ENCODE assay signal across 9 cellular contexts in genomic region chr7:77426052-77426404, GRCh38. TPM values are rescaled to one million over a fixed set of nuclear protein-coding genes. Genes with fewer than 3 reads are reported as not detected.
DNase-seq lines count a peak whose midpoint lies in the region; ATAC-seq, FAIRE-seq and TF ChIP-seq lines count a peak whose summit lies in the region.
"Had no signal": no experiment of that assay in that cellular context is flagged by ENCODE, and none has a peak within 500 bp of the region (broad histone marks: within the 10 kb centered on the region; RNA-seq: fewer than 3 reads in every experiment).

No MANE protein-coding gene starts in this region.

- H3K4me1 ChIP-seq in HepG2 (ENCODE audit: insufficient read depth, low read length) (peaks cover 50% of the 10 kb centered on the region), right lobe of liver (no peaks in the 10 kb centered on the region), HUES48 (ENCODE audit: control insufficient read depth, insufficient read depth, low read length) (peaks cover 47% of the 10 kb centered on the region), endodermal cell (ENCODE audit: control insufficient read depth, insufficient read depth, low read length) (peaks cover 10% of the 10 kb centered on the region), upper lobe of right lung (peaks cover 29% of the 10 kb centered on the region)

- DNase-seq in HepG2 (ENCODE audit: low spot score) (no peak), right lobe of liver (no peak), endodermal cell (no peak), upper lobe of right lung (no peak)
- DNase-seq in activated CD4-positive, alpha-beta T cell treated with anti-CD3 and anti-CD28 coated beads, Interleukin-2, amount 50 U/mL, for 48 hours: no peak

- H3K9ac ChIP-seq in HepG2 (ENCODE audit: insufficient read depth, low read depth, low read length) (peak overlapping the region; percentile 48), HUES48 (ENCODE audit: low read depth, low read length) (no peak overlapping the region; the same call in 1 of the 2 replicates), endodermal cell (ENCODE audit: extremely low read depth, low read length, poor library complexity, severe bottlenecking) (peak overlapping the region; percentile 17)

- in situ Hi-C loops in HepG2 (cut with HindIII; ENCODE audit: extremely low pct_ligation_motif_present, low pct_unique_long_range_greater_than_20kb): no loop called here

- FAIRE-seq in HepG2 (lab: Jason Lieb, UNC): no peak

- peak overlapping the region; percentile 76 for H3K27ac Mint-ChIP-seq in endodermal cell
- H3K27ac Mint-ChIP-seq: activated naive CD4-positive, alpha-beta T cell treated with anti-CD3 and anti-CD28 coated beads, Interleukin-2, amount 50 U/mL, for 24 hours had no signal

- H3K4me2 ChIP-seq in HepG2 (ENCODE audit: low read depth, low read length): peak overlapping the region; percentile 76

- TF ChIP-seq POLR2A in HepG2 (IDR thresholded peaks at IDR 0.05; ENCODE audit: insufficient read depth in 1 of 2, low read depth in 2 of 2, low read length in 2 of 2) (no peak), right lobe of liver (IDR thresholded peaks at IDR 0.05) (no peak), GM18505 (IDR thresholded peaks at IDR 0.05; ENCODE audit: borderline replicate concordance, extremely low read depth, insufficient read depth, insufficient read length) (no peak)

- no peaks in the 10 kb centered on the region for H4K20me1 ChIP-seq in HepG2 (ENCODE audit: insufficient read depth, low read length)

- CTCF ChIA-PET in HepG2 (lab: Yijun Ruan, JAX; ENCODE audit: low intra/inter-chr PET ratio, low total read pairs): no interaction called here

- H3K9me3 Mint-ChIP-seq in endodermal cell: no peaks in the 10 kb centered on the region
- H3K9me3 Mint-ChIP-seq: activated naive CD4-positive, alpha-beta T cell treated with anti-CD3 and anti-CD28 coated beads, Interleukin-2, amount 50 U/mL, for 24 hours had no signal

- H3K27ac ChIP-seq in HepG2 (ENCODE audit: extremely low read length, insufficient read depth, low read length) (peak overlapping the region; percentile 42), right lobe of liver (peak overlapping the region in 1 of 3 donors; percentile 24), HUES48 (ENCODE audit: low read depth, low read length) (peak overlapping the region; percentile 95), endodermal cell (ENCODE audit: low read depth, low read length) (peak overlapping the region; percentile 86), upper lobe of right lung (peak overlapping the region; percentile 74)

- POLR2A ChIA-PET in HepG2 (lab: Yijun Ruan, JAX): interaction anchor here (1.0 to 2.0 kb wide), 4 partner anchors 9 to 17 kb away, joined by 4 to 18 read pairs (median 8); partner anchors contain the start of gene GSAP

- H3K9me3 ChIP-seq in HepG2 (ENCODE audit: low read length): no peaks in the 10 kb centered on the region
- no peaks in the 10 kb centered on the region for H3K9me3 ChIP-seq in right lobe of liver
- no peaks in the 10 kb centered on the region for H3K9me3 ChIP-seq in HUES48 (ENCODE audit: control insufficient read depth, insufficient read depth, low read length)
- H3K9me3 ChIP-seq in endodermal cell (ENCODE audit: control insufficient read depth, low read length): no peaks in the 10 kb centered on the region
- no peaks in the 10 kb centered on the region for H3K9me3 ChIP-seq in upper lobe of right lung

- H3K36me3 ChIP-seq in HepG2 (replicated peaks in 1 of 2; ENCODE audit: control insufficient read depth in 1 of 2, insufficient read depth in 2 of 2, low read length in 2 of 2): no peaks in the 10 kb centered on the region
- no peaks in the 10 kb centered on the region for H3K36me3 ChIP-seq in right lobe of liver
- no peaks in the 10 kb centered on the region for H3K36me3 ChIP-seq in HUES48 (ENCODE audit: control insufficient read depth, insufficient read depth, low read length)
- H3K36me3 ChIP-seq in endodermal cell (ENCODE audit: control insufficient read depth, insufficient read depth, low read length): no peaks in the 10 kb centered on the region
- no peaks in the 10 kb centered on the region for H3K36me3 ChIP-seq in upper lobe of right lung

- H3K36me3 Mint-ChIP-seq in endodermal cell (ENCODE audit: low read depth): no peaks in the 10 kb centered on the region
- H3K36me3 Mint-ChIP-seq: activated naive CD4-positive, alpha-beta T cell treated with anti-CD3 and anti-CD28 coated beads, Interleukin-2, amount 50 U/mL, for 24 hours had no signal

- no TSS peak for BruUV-seq in HepG2 (replicated peaks; lab: Mats Ljungman, UMichigan)

- no peak for TF ChIP-seq RAD21 in HepG2 (CRISPR knock-in tag; IDR thresholded peaks at IDR 0.05)

- H3K4me3 Mint-ChIP-seq in endodermal cell: peak overlapping the region; percentile 16
- H3K4me3 Mint-ChIP-seq: activated naive CD4-positive, alpha-beta T cell treated with anti-CD3 and anti-CD28 coated beads, Interleukin-2, amount 50 U/mL, for 24 hours had no signal

- peak overlapping the region; percentile 24 for H2AFZ ChIP-seq in HepG2 (ENCODE audit: low read length)

- peaks cover 3% of the 10 kb centered on the region for H3K27me3 Mint-ChIP-seq in endodermal cell (ENCODE audit: insufficient read depth)
- H3K27me3 Mint-ChIP-seq: activated naive CD4-positive, alpha-beta T cell treated with anti-CD3 and anti-CD28 coated beads, Interleukin-2, amount 50 U/mL, for 24 hours had no signal

- 42% methylated on average over 5 of the region's 5 CpGs for WGBS in HepG2 (ENCODE audit: low lambda C conversion rate)
- 24% methylated on average over 5 of the region's 5 CpGs for WGBS in right lobe of liver (ENCODE audit: insufficient coverage, low coverage, low lambda C conversion rate, missing lambda C conversion rate)
- 4 to 18% methylated on average over 3 to 4 of the region's 5 CpGs for WGBS in endodermal cell (ENCODE audit: insufficient coverage in 1 of 2, insufficient read length in 1 of 2), 2 experiments

- TF ChIP-seq CTCF in HepG2 (CRISPR knock-in tag; IDR thresholded peaks at IDR 0.05) (no peak), right lobe of liver (IDR thresholded peaks at IDR 0.05) (no peak), endodermal cell (conservative IDR thresholded peaks at IDR 0.05) (no peak), upper lobe of right lung (IDR thresholded peaks at IDR 0.05) (no peak)

- H3K4me3 ChIP-seq in HepG2 (replicated peaks in 1 of 3; ENCODE audit: insufficient read depth in 1 of 3, low read depth in 2 of 3, low read length in 3 of 3) (peak overlapping the region in 2 of 3 experiments; percentile 31 to 42; a peak in 3 of 6 replicates), right lobe of liver (no peak overlapping the region), HUES48 (ENCODE audit: low read depth, low read length) (peak overlapping the region; percentile 26), endodermal cell (ENCODE audit: low read length) (peak overlapping the region; percentile 64), upper lobe of right lung (peak overlapping the region; percentile 20)

- intact Hi-C loops in HepG2 (cut with micrococcal nuclease; ENCODE audit: unreplicated experiment) (no loop called here), right lobe of liver (cut with DNase I) (no loop called here), upper lobe of right lung (cut with DNase I) (no loop called here)

- H3K79me2 ChIP-seq in HepG2 (ENCODE audit: insufficient read depth, low read length): no peaks in the 10 kb centered on the region

- no peaks in the 10 kb centered on the region for H3K27me3 ChIP-seq in HepG2 (ENCODE audit: control insufficient read depth in 1 of 2, insufficient read depth in 2 of 2, low read length in 2 of 2)
- no peaks in the 10 kb centered on the region for H3K27me3 ChIP-seq in right lobe of liver
- H3K27me3 ChIP-seq in HUES48 (ENCODE audit: control insufficient read depth, insufficient read depth, low read length): no peaks in the 10 kb centered on the region
- H3K27me3 ChIP-seq in endodermal cell (ENCODE audit: control insufficient read depth, insufficient read depth, low read length, poor library complexity, severe bottlenecking): no peaks in the 10 kb centered on the region
- H3K27me3 ChIP-seq in upper lobe of right lung: no peaks in the 10 kb centered on the region

- TF ChIP-seq EP300 in HepG2 (IDR thresholded peaks at IDR 0.05; ENCODE audit: low read depth in 2 of 2, low read length in 2 of 2) (no peak), HepG2 (CRISPR knock-in tag; IDR thresholded peaks at IDR 0.05; ENCODE audit: borderline replicate concordance) (no peak)

- ATAC-seq in HepG2 (no peak), right lobe of liver (no peak), upper lobe of right lung (no peak), GM18505 (IDR thresholded peaks at IDR 0.05; ENCODE audit: unreplicated experiment) (no peak), GM21737 (IDR thresholded peaks at IDR 0.05; ENCODE audit: unreplicated experiment) (no peak)

- H3K4me1 Mint-ChIP-seq in endodermal cell: peaks cover 40% of the 10 kb centered on the region

TF ChIP-seq in HepG2, 621 proteins besides CTCF, POLR2A, EP300 and RAD21 (continues in another document):
- TF ChIP-seq ZSCAN31 (CRISPR knock-in tag; IDR thresholded peaks at IDR 0.05; ENCODE audit: low read depth): no peak

RNA-seq across cellular contexts. Expression of gene GSAP, which starts 9.9 kb away (rescaled TPM):
- total RNA-seq in HepG2 (2016; rRNA removed; fragmentation: Illumina TruSeq; extraction: Trizol) (15.6 and 34.6 TPM in 2 replicates), right lobe of liver (10 to 100 TPM; 14.1 to 34.6 (median 26.5) TPM), endodermal cell (under 1 TPM; 0.82 to 0.90 TPM), upper lobe of right lung (64.9 TPM)
- 16.9 and 17.1 TPM in 2 replicates for total RNA-seq in HepG2 (2016; cell fraction: cytosol; rRNA removed; fragmentation: Illumina TruSeq; extraction: Trizol; ENCODE audit: low read depth)
- 17.6 and 34.6 TPM in 2 replicates for total RNA-seq in HepG2 (2016; cell fraction: insoluble cytoplasmic fraction; rRNA removed; fragmentation: Illumina TruSeq; extraction: Trizol)
- 15.9 and 18.6 TPM in 2 replicates for total RNA-seq in HepG2 (2016; cell fraction: membrane; rRNA removed; fragmentation: Illumina TruSeq; extraction: Trizol)
- 83.9 and 97.3 TPM in 2 replicates for total RNA-seq in HepG2 (2016; cell fraction: nucleus; rRNA removed; fragmentation: Illumina TruSeq; extraction: Trizol)
- 33.6 and 40.6 TPM in 2 replicates for polyA plus RNA-seq in HepG2 (2011; rRNA removed)
- 6.9 and 7.5 TPM in 2 replicates for polyA plus RNA-seq in HepG2 (2011; cell fraction: cytosol; rRNA removed)
- 125 and 131 TPM in 2 replicates for polyA plus RNA-seq in HepG2 (2011; cell fraction: nucleus; rRNA removed)
- polyA plus RNA-seq in HepG2 (2012): 13.4 and 21.8 TPM in 2 replicates
- 2.5 and 2.9 TPM in 2 replicates for polyA plus RNA-seq in HepG2 (2016; cell fraction: cytosol; fragmentation: Illumina TruSeq; extraction: Trizol; ENCODE audit: low read depth)
- 11.8 and 12.4 TPM in 2 replicates for polyA plus RNA-seq in HepG2 (2016; cell fraction: insoluble cytoplasmic fraction; fragmentation: Illumina TruSeq; extraction: Trizol; ENCODE audit: low read depth)
- 5.4 and 5.5 TPM in 2 replicates for polyA plus RNA-seq in HepG2 (2016; cell fraction: membrane; fragmentation: Illumina TruSeq; extraction: Trizol; ENCODE audit: low read depth)
- polyA plus RNA-seq in HepG2 (2016; cell fraction: nucleus; fragmentation: Illumina TruSeq; extraction: Trizol; ENCODE audit: insufficient read depth, low read depth): 116 and 121 TPM in 2 replicates
- 28.9 TPM in 1 of 2 replicates, not detected in the other for polyA minus RNA-seq in HepG2 (2011; rRNA and poly(A)+ RNA removed; ENCODE audit: low replicate concordance)
- 5.1 and 7.3 TPM in 2 replicates for polyA minus RNA-seq in HepG2 (2011; cell fraction: cytosol; rRNA and poly(A)+ RNA removed)
- polyA minus RNA-seq in HepG2 (2011; cell fraction: nucleus; rRNA and poly(A)+ RNA removed): 126 and 129 TPM in 2 replicates
- 0.46 TPM for polyA plus RNA-seq in endodermal cell (2013, experiment 1 of 2)
- 0.91 TPM for polyA plus RNA-seq in endodermal cell (2013, experiment 2 of 2)

Comparison
In these comparisons a context has a peak if more than half of its experiments do, and no peak if none do; other contexts are left out.
1. H3K4me3 ChIP-seq: peak in HepG2 (2 of 3), HUES48 (single experiment), endodermal cell (single experiment) and upper lobe of right lung (single experiment); none in right lobe of liver (0 of 3).
2. RNA of gene GSAP, which starts 9.9 kb away (total RNA-seq): 64.9 TPM in upper lobe of right lung (single experiment), 15.6 to 97.3 TPM in HepG2 and 14.1 to 34.6 TPM in right lobe of liver; 0.82 to 0.90 TPM in endodermal cell; every median in the first group is over 4 times any median in the second.